ENCODE assay signal across 8 cellular contexts in genomic region chr15:40105517-40106202, GRCh38. TPM values are rescaled to one million over a fixed set of nuclear protein-coding genes. Genes with fewer than 3 reads are reported as not detected.
A peak's percentile ranks its signal among the peaks of the same experiment; 100 is the strongest.
DNase-seq lines count a peak whose midpoint lies in the region; ATAC-seq and TF ChIP-seq lines count a peak whose summit lies in the region.

No MANE protein-coding gene starts in this region.

- no peaks in the 10 kb centered on the region for H3K9me3 Mint-ChIP-seq in effector memory CD8-positive, alpha-beta T cell

- no TSS peak for BruUV-seq in PC-3 (replicated peaks; lab: Mats Ljungman, UMichigan)

- H4K20me1 ChIP-seq in PC-3 (ENCODE audit: low read length) = no peaks in the 10 kb centered on the region

- TF ChIP-seq CTCF in PC-3 (conservative IDR thresholded peaks at IDR 0.05; ENCODE audit: low read depth, low read length) = no peak

- peaks cover 52 to 56% of the 10 kb centered on the region in 2 donors for H3K4me1 Mint-ChIP-seq in effector memory CD8-positive, alpha-beta T cell (ENCODE audit: low read depth in 2 of 2)

- peak; percentile 87 for TF ChIP-seq POLR2A in GM18505 (IDR thresholded peaks at IDR 0.05; ENCODE audit: borderline replicate concordance, extremely low read depth, insufficient read depth, insufficient read length)

- H3K9me3 ChIP-seq in PC-3 (ENCODE audit: low read length) = no peaks in the 10 kb centered on the region

- H3K79me2 ChIP-seq in PC-3 (ENCODE audit: low read length) = no peaks in the 10 kb centered on the region

- no peaks in the 10 kb centered on the region for H3K9me2 ChIP-seq in PC-3 (replicated peaks; ENCODE audit: low read length)

- POLR2A ChIA-PET in PC-3 (lab: Charles Lee; ENCODE audit: unreplicated experiment) = no interaction called here

- CTCF ChIA-PET in PC-3 (lab: Charles Lee) = interaction anchor here (0.7 to 4.0 kb wide), 3 partner anchors 12 to 169 kb away, joined by 3 to 57 read pairs (median 8); no protein-coding TSS in a partner anchor

- H3K4me3 Mint-ChIP-seq in effector memory CD8-positive, alpha-beta T cell = peak overlapping the region; percentile 70 to 74

- H2AFZ ChIP-seq in PC-3 (ENCODE audit: low read length) = no peak overlapping the region

- H3K9ac ChIP-seq in PC-3 (ENCODE audit: low read length) = peak overlapping the region; percentile 36

- H3K36me3 ChIP-seq in PC-3 (ENCODE audit: low read depth, low read length) = no peaks in the 10 kb centered on the region

- ATAC-seq in GM18505 (IDR thresholded peaks at IDR 0.05; ENCODE audit: unreplicated experiment) = no peak
- ATAC-seq in PC-3 = no peak
- peak; percentile 9 for ATAC-seq in effector memory CD8-positive, alpha-beta T cell (replicated peaks)
- no peak for ATAC-seq in HG02981 (IDR thresholded peaks at IDR 0.05; ENCODE audit: unreplicated experiment)

- H3K27ac Mint-ChIP-seq in effector memory CD8-positive, alpha-beta T cell = peak overlapping the region; percentile 67 to 86

- H3K36me3 Mint-ChIP-seq in effector memory CD8-positive, alpha-beta T cell (ENCODE audit: insufficient read depth) = peaks cover 11% of the 10 kb centered on the region

- H3K27me3 Mint-ChIP-seq in effector memory CD8-positive, alpha-beta T cell = no peaks in the 10 kb centered on the region

- intact Hi-C loops in PC-3 (cut with micrococcal nuclease) = loop anchor here (5.0 kb wide), 2 partner anchors 232 to 318 kb away; no protein-coding TSS in a partner anchor

- peak overlapping the region; percentile 47 for H3K27ac ChIP-seq in PC-3 (ENCODE audit: low read length)

- peaks cover 12% of the 10 kb centered on the region for H3F3A ChIP-seq in PC-3 (ENCODE audit: low read length, unreplicated experiment)

- no peak overlapping the region for H3K4me3 ChIP-seq in PC-3 (ENCODE audit: low read length)

- no peak for DNase-seq in PC-3
- peak in 2 of 3 experiments; percentile 9 to 10 for DNase-seq in effector memory CD8-positive, alpha-beta T cell
- peak; percentile 45 for DNase-seq in stimulated activated CD4-positive, alpha-beta T cell treated with anti-CD3 and anti-CD28 coated beads, Interleukin-4, amount 100 ng/mL, for 1 hour
- DNase-seq in iPS-NIHi11 (ENCODE audit: low spot score) = no peak
- DNase-seq in LoVo (ENCODE audit: low spot score) = no peak
- DNase-seq in NCI-H524 (lab: John Stamatoyannopoulos, UW) = no peak

- H3K4me1 ChIP-seq in PC-3 (ENCODE audit: insufficient read depth, low read length) = peaks cover 80% of the 10 kb centered on the region

- H3K27me3 ChIP-seq in PC-3 (ENCODE audit: low read length) = no peaks in the 10 kb centered on the region

- H3K4me2 ChIP-seq in PC-3 (ENCODE audit: low read length) = peak overlapping the region; percentile 99

RNA-seq across cellular contexts. Expression of gene BMF, which starts 3.0 kb away (rescaled TPM):
- 0.95 and 5.2 TPM in 2 replicates for total RNA-seq in PC-3 (2014; rRNA removed)

RNA-seq across cellular contexts. Expression of gene BUB1B, which starts 55.2 kb away (rescaled TPM):
- 73.0 and 96.4 TPM in 2 replicates for total RNA-seq in PC-3 (2014; rRNA removed)

Comparison
In these comparisons a context has a peak if more than half of its experiments do, and no peak if none do; other contexts are left out.
1. DNase-seq: peak in effector memory CD8-positive, alpha-beta T cell (2 of 3) and stimulated activated CD4-positive, alpha-beta T cell treated with anti-CD3 and anti-CD28 coated beads, Interleukin-4, amount 100 ng/mL, for 1 hour (single experiment); none in PC-3 (single experiment), iPS-NIHi11 (single experiment), LoVo (single experiment) and NCI-H524 (0 of 2).